In genomic region chr7:151550601-151551286, GRCh38 we compare ENCODE assay signal across 10 cellular contexts. TPM values are rescaled to one million over a fixed set of nuclear protein-coding genes. Genes with fewer than 3 reads are reported as not detected.
A peak's percentile ranks its signal among the peaks of the same experiment; 100 is the strongest.
DNase-seq lines count a peak whose midpoint lies in the region; ATAC-seq and TF ChIP-seq lines count a peak whose summit lies in the region.
"Had no signal": no experiment of that assay in that cellular context is flagged by ENCODE, and none has a peak within 500 bp of the region (broad histone marks: within the 10 kb centered on the region; RNA-seq: fewer than 3 reads in every experiment).

No MANE protein-coding gene starts in this region.

- no peaks in the 10 kb centered on the region for H3K79me2 ChIP-seq in fibroblast of lung (ENCODE audit: control insufficient read depth, insufficient read depth, low read length)

- H3K27me3 ChIP-seq in fibroblast of lung (ENCODE audit: control insufficient read depth, insufficient read depth, low read length): peaks cover 2% of the 10 kb centered on the region

- no peaks in the 10 kb centered on the region for H3K9me3 ChIP-seq in fibroblast of lung (ENCODE audit: control insufficient read depth, insufficient read depth, low read depth, low read length)

- H3K9ac ChIP-seq in fibroblast of lung (ENCODE audit: insufficient read depth, low read length): no peak overlapping the region

- DNase-seq in GM03348 (ENCODE audit: low spot score) (peak; percentile 64), OCI-M1 (lab: John Stamatoyannopoulos, UW) (peak; percentile 10), fibroblast of lung (ENCODE audit: low read depth in 2 of 2) (peak; percentile 94 to 97), renal cortical epithelial cell (ENCODE audit: low read depth) (peak; percentile 96), NCI-H2227 treated with DMSO at 0.1 percent for 48 hours (lab: John Stamatoyannopoulos, UW) (no peak)
- no peak for DNase-seq in effector CD8-positive, alpha-beta T cell (lab: John Stamatoyannopoulos, UW)
- no peak for DNase-seq in stimulated activated CD4-positive, alpha-beta T cell treated with anti-CD3 and anti-CD28 coated beads, Interleukin-4, amount 100 ng/mL, for 1 hour
- DNase-seq: activated T-cell treated with anti-CD3 and anti-CD28 coated beads, Interleukin-2, amount 50 U/mL, for 4 hours; NCI-H1694 treated with DMSO at 0.1 percent for 48 hours had no signal

- H4K20me1 ChIP-seq in fibroblast of lung (ENCODE audit: control insufficient read depth, extremely low read depth, insufficient read depth, low read length): no peaks in the 10 kb centered on the region

- no peaks in the 10 kb centered on the region for H3K36me3 ChIP-seq in fibroblast of lung (ENCODE audit: control insufficient read depth, insufficient read depth, low read length)

- no peak overlapping the region for H3K4me2 ChIP-seq in fibroblast of lung (ENCODE audit: extremely low read depth, insufficient read depth, low read length)

- no peak for ATAC-seq in HG03469 (IDR thresholded peaks at IDR 0.05; ENCODE audit: unreplicated experiment)
- ATAC-seq: activated T-cell treated with anti-CD3 and anti-CD28 coated beads, Interleukin-2, amount 50 U/mL, for 4 hours had no signal

- no peak overlapping the region for H2AFZ ChIP-seq in fibroblast of lung (ENCODE audit: low read length)

- H3K4me1 ChIP-seq in fibroblast of lung (ENCODE audit: control insufficient read depth, extremely low read depth, insufficient read depth, low read length): no peaks in the 10 kb centered on the region

- no peak overlapping the region for H3K4me3 ChIP-seq in fibroblast of lung (replicated peaks in 1 of 4; ENCODE audit: control extremely low read depth in 1 of 4, insufficient read depth in 1 of 4, low read depth in 3 of 4, low read length in 4 of 4)

- no peak overlapping the region for H3K27ac ChIP-seq in fibroblast of lung (ENCODE audit: insufficient read depth, low read length)

- TF ChIP-seq CTCF in fibroblast of lung (conservative IDR thresholded peaks at IDR 0.05 in 1 of 2, IDR thresholded peaks at IDR 0.05 in 1 of 2; ENCODE audit: low read depth in 1 of 2, low read length in 2 of 2): no peak

RNA-seq across cellular contexts. Expression of gene RHEB, which starts 31.0 kb away (rescaled TPM):
- total RNA-seq in fibroblast of lung (62.9 and 81.4 TPM in 2 replicates), renal cortical epithelial cell (84.8 and 115 TPM in 2 replicates)
- 122 and 135 TPM in 2 replicates for polyA plus RNA-seq in fibroblast of lung
- polyA plus RNA-seq in fibroblast of lung (2012): 103 and 106 TPM in 2 replicates
- polyA minus RNA-seq in fibroblast of lung (ENCODE audit: low replicate concordance): 6.8 and 8.6 TPM in 2 replicates

Comparison
In these comparisons a context has a peak if more than half of its experiments do, and no peak if none do; other contexts are left out.
1. DNase-seq: peak in GM03348 (single experiment), OCI-M1 (single experiment), fibroblast of lung (2 of 2) and renal cortical epithelial cell (single experiment); none in NCI-H2227 treated with DMSO at 0.1 percent for 48 hours (single experiment), effector CD8-positive, alpha-beta T cell (single experiment) and stimulated activated CD4-positive, alpha-beta T cell treated with anti-CD3 and anti-CD28 coated beads, Interleukin-4, amount 100 ng/mL, for 1 hour (single experiment).